Comparison of ENCODE assay signal across 9 cellular contexts in genomic region chr3:144109944-144110343, GRCh38.
A peak's percentile ranks its signal among the peaks of the same experiment; 100 is the strongest.
DNase-seq lines count a peak whose midpoint lies in the region; ATAC-seq, FAIRE-seq and TF ChIP-seq lines count a peak whose summit lies in the region.
"Had no signal": no experiment of that assay in that cellular context is flagged by ENCODE, and none has a peak within 500 bp of the region (broad histone marks: within the 10 kb centered on the region; RNA-seq: fewer than 3 reads in every experiment).

No MANE protein-coding gene starts in this region.

- H3K27me3 ChIP-seq in SK-N-SH (ENCODE audit: insufficient read depth) (no peaks in the 10 kb centered on the region), small intestine (ENCODE audit: control insufficient read depth in 2 of 2, insufficient read depth in 2 of 2, low read length in 2 of 2) (no peaks in the 10 kb centered on the region), testis (no peaks in the 10 kb centered on the region)

- WGBS in SK-N-SH (ENCODE audit: low lambda C conversion rate): 15% methylated on average over 3 of the region's 3 CpGs
- 51 to 59% (median 52%) methylated on average over 3 of the region's 3 CpGs for WGBS in small intestine, 3 donors
- WGBS in testis, 2 donors: 86 to 90% methylated on average over 3 of the region's 3 CpGs

- TF ChIP-seq CTCF in SK-N-SH (IDR thresholded peaks at IDR 0.05) (no peak), testis (IDR thresholded peaks at IDR 0.05) (no peak)

- DNase-seq in SK-N-SH (no peak), MV-4-11 (lab: John Stamatoyannopoulos, UW) (peak; percentile 52), small intestine (peak; percentile 4), testis (no peak), SIG-M5 (lab: John Stamatoyannopoulos, UW) (no peak)
- no peak for DNase-seq in activated CD4-positive, alpha-beta T cell treated with anti-CD3 and anti-CD28 coated beads, Interleukin-2, amount 50 U/mL, for 4 hours

- no peak overlapping the region for H3K27ac ChIP-seq in SK-N-SH (ENCODE audit: low read depth in 2 of 2, low read length in 1 of 2)
- no peak overlapping the region for H3K27ac ChIP-seq in small intestine (ENCODE audit: low read depth in 1 of 2, low read length in 1 of 2)
- H3K27ac ChIP-seq in testis: no peak overlapping the region

- intact Hi-C loops in testis (cut with DNase I; ENCODE audit: low total_unique reads): no loop called here

- no peaks in the 10 kb centered on the region for H4K20me1 ChIP-seq in SK-N-SH (ENCODE audit: insufficient read depth)

- no peaks in the 10 kb centered on the region for H3K9me2 ChIP-seq in SK-N-SH

- no peak for TF ChIP-seq EP300 in SK-N-SH (IDR thresholded peaks at IDR 0.05; ENCODE audit: borderline replicate concordance in 1 of 2, low read depth in 1 of 2, low read length in 1 of 2)

- H2AFZ ChIP-seq in SK-N-SH (ENCODE audit: low read depth): no peak overlapping the region

- H3K4me3 ChIP-seq in SK-N-SH (ENCODE audit: low read depth in 2 of 2, low read length in 1 of 2): no peak overlapping the region
- no peak overlapping the region for H3K4me3 ChIP-seq in small intestine (ENCODE audit: low read depth in 1 of 2, low read length in 2 of 2)
- no peak overlapping the region for H3K4me3 ChIP-seq in testis

- no peak overlapping the region; the same call in 1 of the 2 replicates for H3K4me2 ChIP-seq in SK-N-SH

- peak; percentile 71 for ATAC-seq in SK-N-SH treated with all-trans-retinoic acid at 6 μM for 48 hours
- peak; percentile 98 for ATAC-seq in HG02763 (IDR thresholded peaks at IDR 0.05; ENCODE audit: unreplicated experiment)

- no peaks in the 10 kb centered on the region for H3K79me2 ChIP-seq in SK-N-SH (ENCODE audit: insufficient read depth)

- no peak for FAIRE-seq in small intestine (lab: Jason Lieb, UNC)
- FAIRE-seq: A204.1 had no signal

- no peaks in the 10 kb centered on the region for H3F3A ChIP-seq in SK-N-SH (replicated peaks; ENCODE audit: insufficient read depth)

- no peak overlapping the region for H3K9ac ChIP-seq in SK-N-SH

- H3K9me3 ChIP-seq in SK-N-SH (no peaks in the 10 kb centered on the region), small intestine (ENCODE audit: control insufficient read depth, low read depth) (no peaks in the 10 kb centered on the region), testis (no peaks in the 10 kb centered on the region)

- no peak for TF ChIP-seq POLR2A in testis (IDR thresholded peaks at IDR 0.05)

- CTCF ChIA-PET in SK-N-SH (lab: Yijun Ruan, JAX): no interaction called here

- TF ChIP-seq RAD21 in SK-N-SH (IDR thresholded peaks at IDR 0.05; ENCODE audit: low read length): no peak

- H3K4me1 ChIP-seq in SK-N-SH (ENCODE audit: control insufficient read depth in 1 of 2, insufficient read depth in 2 of 2, low read depth in 1 of 2, low read length in 1 of 2): no peaks in the 10 kb centered on the region
- no peaks in the 10 kb centered on the region for H3K4me1 ChIP-seq in small intestine (ENCODE audit: control insufficient read depth in 2 of 2, insufficient read depth in 1 of 2, low read depth in 1 of 2, low read length in 1 of 2)
- no peaks in the 10 kb centered on the region for H3K4me1 ChIP-seq in testis

- POLR2A ChIA-PET in SK-N-SH (lab: Yijun Ruan, JAX): no interaction called here

- H3K36me3 ChIP-seq in SK-N-SH (replicated peaks in 1 of 2; ENCODE audit: control insufficient read depth in 1 of 2, insufficient read depth in 2 of 2, low read length in 1 of 2) (no peaks in the 10 kb centered on the region), small intestine (ENCODE audit: control insufficient read depth in 2 of 2, insufficient read depth in 2 of 2, low read length in 2 of 2) (no peaks in the 10 kb centered on the region), testis (ENCODE audit: low read depth, missing control alignments) (no peaks in the 10 kb centered on the region)

TF ChIP-seq in SK-N-SH treated with all-trans-retinoic acid at 6 μM for 48 hours, 23 proteins besides CTCF, POLR2A, EP300 and RAD21:
- TF ChIP-seq, protein P1, sequence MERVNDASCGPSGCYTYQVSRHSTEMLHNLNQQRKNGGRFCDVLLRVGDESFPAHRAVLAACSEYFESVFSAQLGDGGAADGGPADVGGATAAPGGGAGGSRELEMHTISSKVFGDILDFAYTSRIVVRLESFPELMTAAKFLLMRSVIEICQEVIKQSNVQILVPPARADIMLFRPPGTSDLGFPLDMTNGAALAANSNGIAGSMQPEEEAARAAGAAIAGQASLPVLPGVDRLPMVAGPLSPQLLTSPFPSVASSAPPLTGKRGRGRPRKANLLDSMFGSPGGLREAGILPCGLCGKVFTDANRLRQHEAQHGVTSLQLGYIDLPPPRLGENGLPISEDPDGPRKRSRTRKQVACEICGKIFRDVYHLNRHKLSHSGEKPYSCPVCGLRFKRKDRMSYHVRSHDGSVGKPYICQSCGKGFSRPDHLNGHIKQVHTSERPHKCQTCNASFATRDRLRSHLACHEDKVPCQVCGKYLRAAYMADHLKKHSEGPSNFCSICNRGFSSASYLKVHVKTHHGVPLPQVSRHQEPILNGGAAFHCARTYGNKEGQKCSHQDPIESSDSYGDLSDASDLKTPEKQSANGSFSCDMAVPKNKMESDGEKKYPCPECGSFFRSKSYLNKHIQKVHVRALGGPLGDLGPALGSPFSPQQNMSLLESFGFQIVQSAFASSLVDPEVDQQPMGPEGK (CRISPR knock-in tag; IDR thresholded peaks at IDR 0.05; ENCODE audit: borderline replicate concordance): no peak
- TF ChIP-seq ZNF70 (CRISPR knock-in tag; IDR thresholded peaks at IDR 0.05): no peak
- TF ChIP-seq ZFP30 (CRISPR knock-in tag; IDR thresholded peaks at IDR 0.05): no peak
- no peak for TF ChIP-seq ESRRG (CRISPR knock-in tag; IDR thresholded peaks at IDR 0.05)
- no peak for TF ChIP-seq RARB (CRISPR knock-in tag; IDR thresholded peaks at IDR 0.05)
- TF ChIP-seq ZFP3 (CRISPR knock-in tag; IDR thresholded peaks at IDR 0.05): no peak
- no peak for TF ChIP-seq OSR1 (CRISPR knock-in tag; IDR thresholded peaks at IDR 0.05)
- no peak for TF ChIP-seq ZNF8 (CRISPR knock-in tag; IDR thresholded peaks at IDR 0.05)
TF ChIP-seq in SK-N-SH treated with all-trans-retinoic acid at 6 μM for 48 hours: peak in this region for 0.

TF ChIP-seq in SK-N-SH, 30 proteins besides CTCF, POLR2A, EP300 and RAD21:
- TF ChIP-seq JUND (IDR thresholded peaks at IDR 0.05) (no peak), FOXM1 (IDR thresholded peaks at IDR 0.05; ENCODE audit: low read depth) (no peak), RXRA (IDR thresholded peaks at IDR 0.05; ENCODE audit: borderline replicate concordance, low read depth) (no peak), SMC3 (IDR thresholded peaks at IDR 0.05; ENCODE audit: low read depth, low read length) (no peak), MXI1 (IDR thresholded peaks at IDR 0.05; ENCODE audit: low read depth, low read length) (no peak)

Comparison
In these comparisons a context has a peak if more than half of its experiments do, and no peak if none do; other contexts are left out.
1. DNase-seq: peak in MV-4-11 (single experiment) and small intestine (single experiment); none in SK-N-SH (single experiment), testis (single experiment), activated CD4-positive, alpha-beta T cell treated with anti-CD3 and anti-CD28 coated beads, Interleukin-2, amount 50 U/mL, for 4 hours (0 of 2) and SIG-M5 (single experiment).